Comparison of ENCODE assay signal across 12 cellular contexts in genomic region chr5:175695161-175696126, GRCh38. TPM values are rescaled to one million over a fixed set of nuclear protein-coding genes. Genes with fewer than 3 reads are reported as not detected.
DNase-seq lines count a peak whose midpoint lies in the region; ATAC-seq, FAIRE-seq and TF ChIP-seq lines count a peak whose summit lies in the region.
"Had no signal": no experiment of that assay in that cellular context is flagged by ENCODE, and none has a peak within 500 bp of the region (broad histone marks: within the 10 kb centered on the region; RNA-seq: fewer than 3 reads in every experiment).

No MANE protein-coding gene starts in this region.

- FAIRE-seq in H1 (lab: Jason Lieb, UNC) (no peak), GM12891 (lab: Jason Lieb, UNC) (no peak)
- FAIRE-seq: G401.6 had no signal

- no peaks in the 10 kb centered on the region for H3K9me2 ChIP-seq in PC-3 (replicated peaks; ENCODE audit: low read length)

- POLR2A ChIA-PET in H1 (lab: Charles Lee; ENCODE audit: partially characterized antibody) (interaction anchor here (0.5 to 1.6 kb wide), 2 partner anchors 144 to 163 kb away, joined by 3 to 4 read pairs; no protein-coding TSS in a partner anchor), PC-3 (lab: Charles Lee; ENCODE audit: unreplicated experiment) (no interaction called here)

- H2BK5ac ChIP-seq in H1 (ENCODE audit: low read depth, low read length): peak overlapping the region; percentile 35; the same call in 1 of the 2 replicates

- TF ChIP-seq CTCF in H1 (IDR thresholded peaks at IDR 0.05; ENCODE audit: control extremely low read depth in 1 of 3, insufficient read depth in 1 of 3, low read depth in 1 of 3, low read length in 3 of 3): no peak
- TF ChIP-seq CTCF in neutrophil (IDR thresholded peaks at IDR 0.05): no peak
- no peak for TF ChIP-seq CTCF in PC-3 (conservative IDR thresholded peaks at IDR 0.05; ENCODE audit: low read depth, low read length)

- intact Hi-C loops in PC-3 (cut with micrococcal nuclease): no loop called here

- H2BK120ac ChIP-seq in H1 (replicated peaks; ENCODE audit: low read depth, low read length): no peak overlapping the region

- no peak overlapping the region for H3K18ac ChIP-seq in H1 (ENCODE audit: extremely low read depth, low read length)

- H4K8ac ChIP-seq in H1 (ENCODE audit: extremely low read depth, insufficient read depth, low read length): no peak overlapping the region

- H3K9ac ChIP-seq in H1 (replicated peaks in 1 of 4; ENCODE audit: extremely low read depth in 1 of 4, low read depth in 3 of 4, low read length in 3 of 4) (no peak overlapping the region), PC-3 (ENCODE audit: low read length) (no peak overlapping the region)

- peak overlapping the region; percentile 0 for H3K4ac ChIP-seq in H1 (replicated peaks; ENCODE audit: insufficient read length, low read depth, low read length)

- H3K14ac ChIP-seq in H1 (ENCODE audit: insufficient read length): no peak overlapping the region

- no peak overlapping the region for H2BK20ac ChIP-seq in H1 (ENCODE audit: low read length)

- H3K4me3 ChIP-seq in H1 (ENCODE audit: extremely low read depth in 1 of 4, insufficient read depth in 2 of 4, low read depth in 3 of 4, low read length in 4 of 4): no peak overlapping the region
- H3K4me3 ChIP-seq in neutrophil (ENCODE audit: low read depth in 1 of 2, low read length in 1 of 2): peak overlapping the region; percentile 27 to 47
- no peak overlapping the region for H3K4me3 ChIP-seq in PC-3 (ENCODE audit: low read length)

- TF ChIP-seq EP300 in H1 (IDR thresholded peaks at IDR 0.05; ENCODE audit: borderline replicate concordance in 1 of 2, low read depth in 2 of 2, low read length in 2 of 2): no peak

- H3K27ac ChIP-seq in H1 (ENCODE audit: low read depth, low read length) (no peak overlapping the region), neutrophil (peak overlapping the region; percentile 84), PC-3 (ENCODE audit: low read length) (no peak overlapping the region)

- no peak overlapping the region for H3K56ac ChIP-seq in H1 (replicated peaks; ENCODE audit: insufficient read length, low read depth, low read length)

- H2BK15ac ChIP-seq in H1 (ENCODE audit: low read length): 0 out of 2 replicates have a peak overlapping the region, but pooled peaks have one; percentile 31

- CTCF ChIA-PET in H1 (lab: Charles Lee; ENCODE audit: partially characterized antibody) (interaction anchor here (0.6 to 6.6 kb wide), 12 partner anchors 9 to 195 kb away, joined by 3 to 79 read pairs (median 5); no protein-coding TSS in a partner anchor), PC-3 (lab: Charles Lee) (no interaction called here)

- H2AFZ ChIP-seq in H1 (ENCODE audit: low read length) (no peak overlapping the region), PC-3 (ENCODE audit: low read length) (no peak overlapping the region)

- H3K4me1 ChIP-seq in H1 (replicated peaks in 1 of 4; ENCODE audit: control insufficient read depth in 3 of 4, insufficient read depth in 4 of 4, low read length in 3 of 4) (peaks cover 0 to 14% (median 5%) of the 10 kb centered on the region in 4 experiments; a peak in 5 of 7 replicates), neutrophil (ENCODE audit: control insufficient read depth in 1 of 2, insufficient read depth in 1 of 2, low read depth in 1 of 2, low read length in 1 of 2) (peaks cover 66 to 74% of the 10 kb centered on the region in 2 experiments), PC-3 (ENCODE audit: insufficient read depth, low read length) (no peaks in the 10 kb centered on the region)
- H3K4me1 ChIP-seq: BE2C had no signal

- H3K9me3 ChIP-seq in H1 (ENCODE audit: insufficient read depth in 2 of 2, low read depth in 1 of 2, low read length in 1 of 2) (no peaks in the 10 kb centered on the region), neutrophil (no peaks in the 10 kb centered on the region), PC-3 (ENCODE audit: low read length) (no peaks in the 10 kb centered on the region)
- H3K9me3 ChIP-seq: BE2C had no signal

- no peaks in the 10 kb centered on the region for H3K23me2 ChIP-seq in H1 (ENCODE audit: low read depth, low read length)

- H3K4me2 ChIP-seq in H1 (ENCODE audit: insufficient read depth in 1 of 2, low read depth in 2 of 2, low read length in 2 of 2) (no peak overlapping the region), PC-3 (ENCODE audit: low read length) (no peak overlapping the region)

- no peaks in the 10 kb centered on the region for H3F3A ChIP-seq in PC-3 (ENCODE audit: low read length, unreplicated experiment)

- H2AK5ac ChIP-seq in H1 (ENCODE audit: low read depth, low read length): peak overlapping the region; percentile 88; the same call in 1 of the 2 replicates

- no peak overlapping the region for H4K5ac ChIP-seq in H1 (ENCODE audit: insufficient read length, low read depth, low read length)

- no peaks in the 10 kb centered on the region for H4K20me1 ChIP-seq in H1 (replicated peaks in 1 of 2; ENCODE audit: control insufficient read depth in 1 of 2, insufficient read depth in 2 of 2, low read length in 2 of 2)
- H4K20me1 ChIP-seq in PC-3 (ENCODE audit: low read length): no peaks in the 10 kb centered on the region

- WGBS in H1 (ENCODE audit: extremely low coverage in 1 of 2, insufficient coverage in 1 of 2, insufficient read length in 1 of 2, insufficient replicate concordance in 2 of 2, low coverage in 1 of 2, low lambda C conversion rate in 2 of 2, missing lambda C conversion rate in 1 of 2), 2 experiments: 90% methylated on average over 19 of the region's 19 CpGs; no CpG with 5 or more reads in 1 of the 2 experiments

- no TSS peak for BruUV-seq in PC-3 (replicated peaks; lab: Mats Ljungman, UMichigan)

- no peaks in the 10 kb centered on the region for H3K36me3 ChIP-seq in H1 (ENCODE audit: control insufficient read depth in 2 of 4, insufficient read depth in 4 of 4, low read length in 3 of 4)
- H3K36me3 ChIP-seq in neutrophil: peaks cover 43% of the 10 kb centered on the region
- no peaks in the 10 kb centered on the region for H3K36me3 ChIP-seq in PC-3 (ENCODE audit: low read depth, low read length)
- H3K36me3 ChIP-seq: BE2C had no signal

- TF ChIP-seq POLR2A in H1 (IDR thresholded peaks at IDR 0.05; ENCODE audit: control extremely low read depth in 1 of 2, low read depth in 2 of 2, low read length in 2 of 2) (no peak), GM12891 (IDR thresholded peaks at IDR 0.05; ENCODE audit: low read depth, low read length) (no peak)

- no peak for TF ChIP-seq RAD21 in H1 (IDR thresholded peaks at IDR 0.05 in 1 of 2, conservative IDR thresholded peaks at IDR 0.05 in 1 of 2; ENCODE audit: low read depth in 2 of 2, low read length in 2 of 2)

- H3K23ac ChIP-seq in H1 (ENCODE audit: insufficient read length): no peak overlapping the region

- ATAC-seq in GM21447 (IDR thresholded peaks at IDR 0.05; ENCODE audit: unreplicated experiment) (no peak), PC-3 (no peak)

- peak overlapping the region; percentile 87; the same call in 1 of the 2 replicates for H2BK12ac ChIP-seq in H1 (ENCODE audit: low read depth, low read length)

- H3K79me1 ChIP-seq in H1 (ENCODE audit: low read depth, low read length): no peaks in the 10 kb centered on the region

- DNase-seq in CD1c-positive myeloid dendritic cell (ENCODE audit: extremely low spot score) (peak; percentile 24), Kasumi-1 (lab: John Stamatoyannopoulos, UW) (peak; percentile 27 to 29), H1 (ENCODE audit: low read depth in 1 of 2, low spot score in 2 of 2) (no peak), NCI-H1105 (lab: John Stamatoyannopoulos, UW) (no peak), GM12891 (ENCODE audit: insufficient read length, low spot score) (no peak), PC-3 (no peak)
- DNase-seq: BE2C had no signal

- H3K27me3 ChIP-seq in H1 (replicated peaks in 1 of 4; ENCODE audit: control insufficient read depth in 3 of 4, extremely low read depth in 1 of 4, insufficient read depth in 3 of 4, low read length in 3 of 4) (no peaks in the 10 kb centered on the region; a peak in 1 of 7 replicates), neutrophil (no peaks in the 10 kb centered on the region), PC-3 (ENCODE audit: low read length) (peaks cover 28% of the 10 kb centered on the region)

- H4K91ac ChIP-seq in H1 (replicated peaks; ENCODE audit: insufficient read length, low read length): peak overlapping the region; percentile 0

- H3K79me2 ChIP-seq in H1 (ENCODE audit: control insufficient read depth in 1 of 2, insufficient read depth in 2 of 2, low read length in 2 of 2) (no peaks in the 10 kb centered on the region), PC-3 (ENCODE audit: low read length) (no peaks in the 10 kb centered on the region)

TF ChIP-seq in H1, 55 proteins besides CTCF, POLR2A, EP300 and RAD21 (continues in another document):
- TF ChIP-seq GABPA (IDR thresholded peaks at IDR 0.05; ENCODE audit: borderline replicate concordance, insufficient read depth, low read length) (no peak), KDM4A (IDR thresholded peaks at IDR 0.05; ENCODE audit: low read depth, low read length, severe bottlenecking) (no peak), YY1 (IDR thresholded peaks at IDR 0.05; ENCODE audit: low read depth, low read length) (no peak), PHF8 (conservative IDR thresholded peaks at IDR 0.05; ENCODE audit: low read depth, low read length) (no peak), TAF7 (optimal IDR thresholded peaks at IDR 0.05; ENCODE audit: borderline replicate concordance, low read depth, low read length) (no peak), ZNF274 (IDR thresholded peaks at IDR 0.05; ENCODE audit: borderline replicate concordance, extremely low read depth, low read length) (no peak)

TF ChIP-seq in GM12891, 5 proteins besides CTCF, POLR2A, EP300 and RAD21:
- TF ChIP-seq SPI1 (IDR thresholded peaks at IDR 0.05; ENCODE audit: low read depth, low read length) (no peak), POU2F2 (IDR thresholded peaks at IDR 0.05; ENCODE audit: low read depth, low read length) (no peak), TAF1 (IDR thresholded peaks at IDR 0.05; ENCODE audit: low read depth, low read length) (no peak), POLR2AphosphoS5 (IDR thresholded peaks at IDR 0.05; ENCODE audit: low read depth, low read length) (no peak), PAX5 (IDR thresholded peaks at IDR 0.05; ENCODE audit: insufficient read depth, low read length, severe bottlenecking) (no peak)

RNA-seq across cellular contexts. Expression of gene HRH2, which starts 37.6 kb away (rescaled TPM):
- total RNA-seq in H1 (2021; fragmentation: NEBNext Ultra II Directional; extraction: Animal tissue kit (Norgen Biotek cat#: 25700)): 8.1 and 9.3 TPM in 2 replicates
- 7.8 and 10.2 TPM in 2 replicates for polyA plus RNA-seq in H1 (2011; rRNA removed)
- 4.0 TPM for polyA plus RNA-seq in H1 (2011; cell fraction: cytosol; rRNA removed)
- 10.3 TPM for polyA plus RNA-seq in H1 (2011; cell fraction: nucleus; rRNA removed)
- 6.5 to 7.4 TPM (median 7.2 TPM) in 4 replicates for polyA plus RNA-seq in H1 (2012, experiment 1 of 2)
- 5.5 TPM for polyA plus RNA-seq in H1 (2012, experiment 2 of 2)
- polyA plus RNA-seq in H1 (2013, experiment 1 of 2): 9.8 TPM
- 9.8 TPM for polyA plus RNA-seq in H1 (2013, experiment 2 of 2)
- polyA minus RNA-seq in H1 (2011; rRNA and poly(A)+ RNA removed): 16.1 and 21.8 TPM in 2 replicates
- 5.1 TPM for polyA minus RNA-seq in H1 (2011; cell fraction: cytosol; rRNA and poly(A)+ RNA removed)
- polyA minus RNA-seq in H1 (2011; cell fraction: nucleus; rRNA and poly(A)+ RNA removed): 12.5 TPM
- polyA plus RNA-seq in GM12891 (2012; ENCODE audit: low read depth, missing spikeins): 0.01 TPM
- total RNA-seq in PC-3 (2014; rRNA removed): not detected in 2 replicates
- total RNA-seq: dermis microvascular lymphatic vessel endothelial cell, myocyte had no signal

Comparison
In these comparisons a context has a peak if more than half of its experiments do, and no peak if none do; other contexts are left out.
1. DNase-seq: peak in CD1c-positive myeloid dendritic cell (single experiment) and Kasumi-1 (2 of 2); none in H1 (0 of 2), NCI-H1105 (single experiment), GM12891 (single experiment) and PC-3 (single experiment).
2. H3K4me3 ChIP-seq: peak in neutrophil (2 of 2); none in H1 (0 of 4) and PC-3 (single experiment).